ENCODE assay signal across 14 cellular contexts in the genomic region with DNA sequence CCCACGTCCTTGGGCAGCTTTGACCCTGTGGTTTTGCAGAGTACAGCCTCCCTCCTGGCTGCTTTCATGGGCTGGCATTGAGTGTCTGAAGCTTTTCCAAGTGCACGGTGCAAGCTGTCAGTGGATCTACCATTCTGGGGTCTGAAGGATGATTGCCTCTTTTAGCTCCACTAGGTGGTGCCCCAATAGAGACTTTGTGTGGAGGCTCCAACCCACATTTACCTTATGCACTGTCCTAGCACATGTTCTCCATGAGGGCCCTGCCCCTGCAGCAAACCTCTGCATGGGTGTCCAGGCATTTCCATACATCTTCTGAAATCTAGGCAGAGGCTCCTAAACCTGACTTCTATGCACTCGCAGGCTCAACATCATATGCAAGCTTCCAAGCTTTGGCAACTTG.
DNase-seq lines count a peak whose midpoint lies in the region; ATAC-seq and TF ChIP-seq lines count a peak whose summit lies in the region.
"Had no signal": no experiment of that assay in that cellular context is flagged by ENCODE, and none has a peak within 500 bp of the region (broad histone marks: within the 10 kb centered on the region; RNA-seq: fewer than 3 reads in every experiment).

No MANE protein-coding gene starts in this region.

- H3K9me3 Mint-ChIP-seq in activated T-cell treated with anti-CD3 and anti-CD28 coated beads, Interleukin-2, amount 50 U/mL, for 4 hours: peaks cover 31% of the 10 kb centered on the region

- TF ChIP-seq CTCF in cardiac fibroblast (IDR thresholded peaks at IDR 0.05; ENCODE audit: low read depth, low read length): no peak

- H3K4me1 Mint-ChIP-seq in activated T-cell treated with anti-CD3 and anti-CD28 coated beads, Interleukin-2, amount 50 U/mL, for 4 hours (ENCODE audit: low read depth): no peaks in the 10 kb centered on the region

- no peak overlapping the region for H3K4me3 Mint-ChIP-seq in activated T-cell treated with anti-CD3 and anti-CD28 coated beads, Interleukin-2, amount 50 U/mL, for 4 hours
- H3K4me3 Mint-ChIP-seq: activated CD8-positive, alpha-beta T cell treated with anti-CD3 and anti-CD28 coated beads, Interleukin-2, amount 10 ng/mL, durations not matched to agents 7 days and 5 days had no signal

- no peaks in the 10 kb centered on the region for H3K36me3 Mint-ChIP-seq in activated T-cell treated with anti-CD3 and anti-CD28 coated beads, Interleukin-2, amount 50 U/mL, for 4 hours (ENCODE audit: insufficient read depth)

- H3K27me3 Mint-ChIP-seq in activated T-cell treated with anti-CD3 and anti-CD28 coated beads, Interleukin-2, amount 50 U/mL, for 4 hours (ENCODE audit: low read depth): no peaks in the 10 kb centered on the region

- H3K27me3 ChIP-seq in NT2/D1 (ENCODE audit: insufficient read depth, insufficient read length): no peaks in the 10 kb centered on the region

- ATAC-seq in activated T-cell treated with anti-CD3 and anti-CD28 coated beads, Interleukin-2, amount 50 U/mL, for 4 hours: no peak
- ATAC-seq: activated CD8-positive, alpha-beta T cell treated with anti-CD3 and anti-CD28 coated beads, Interleukin-2, amount 10 ng/mL, durations not matched to agents 7 days and 5 days; sciatic nerve had no signal

- no peak overlapping the region for H3K9ac ChIP-seq in NT2/D1 (ENCODE audit: insufficient read length, low read depth)

- DNase-seq in A172 (ENCODE audit: low spot score) (peak; percentile 21), ELF-1 (ENCODE audit: low read depth, low spot score) (peak; percentile 48), NT2/D1 (ENCODE audit: low read depth, low spot score) (peak; percentile 11), cardiac fibroblast (ENCODE audit: low read depth in 2 of 2) (peak; percentile 1 to 14), DMS114 treated with DMSO at 0.1 percent for 48 hours (lab: John Stamatoyannopoulos, UW; ENCODE audit: unreplicated experiment) (no peak)
- DNase-seq in central memory CD4-positive, alpha-beta T cell: no peak
- no peak for DNase-seq in stimulated activated CD4-positive, alpha-beta T cell treated with anti-CD3 and anti-CD28 coated beads, Interleukin-12 subunit alpha, Interleukin-12 subunit beta, amount 100 ng/mL, for 4 hours
- no peak for DNase-seq in activated T-cell treated with anti-CD3 and anti-CD28 coated beads, Interleukin-2, amount 50 U/mL, for 4 hours
- DNase-seq: activated CD8-positive, alpha-beta T cell treated with anti-CD3 and anti-CD28 coated beads, Interleukin-2, amount 10 ng/mL, durations not matched to agents 7 days and 5 days; activated naive CD4-positive, alpha-beta T cell treated with anti-CD3 and anti-CD28 coated beads, Interleukin-2, amount 50 U/mL, for 16 hours; C1 segment of cervical spinal cord; head of caudate nucleus; NCI-H1694 had no signal

- H3K4me1 ChIP-seq in NT2/D1 (ENCODE audit: insufficient read depth, insufficient read length): no peaks in the 10 kb centered on the region

- no peaks in the 10 kb centered on the region for H3K9me3 ChIP-seq in NT2/D1 (ENCODE audit: insufficient read depth, low read length)

- no peaks in the 10 kb centered on the region for H3K36me3 ChIP-seq in NT2/D1 (ENCODE audit: insufficient read depth, insufficient read length, low read length)

- no peak overlapping the region for H3K4me3 ChIP-seq in NT2/D1 (ENCODE audit: insufficient read length, low read depth)
- no peak overlapping the region for H3K4me3 ChIP-seq in cardiac fibroblast (replicated peaks in 1 of 2; ENCODE audit: low read depth in 2 of 2, low read length in 2 of 2)

Comparison
In these comparisons a context has a peak if more than half of its experiments do, and no peak if none do; other contexts are left out.
1. DNase-seq: peak in A172 (single experiment), ELF-1 (single experiment), NT2/D1 (single experiment) and cardiac fibroblast (2 of 2); none in DMS114 treated with DMSO at 0.1 percent for 48 hours (single experiment), central memory CD4-positive, alpha-beta T cell (single experiment), stimulated activated CD4-positive, alpha-beta T cell treated with anti-CD3 and anti-CD28 coated beads, Interleukin-12 subunit alpha, Interleukin-12 subunit beta, amount 100 ng/mL, for 4 hours (single experiment) and activated T-cell treated with anti-CD3 and anti-CD28 coated beads, Interleukin-2, amount 50 U/mL, for 4 hours (single experiment).